14 cellular contexts compared by ENCODE assay signal in the genomic region with DNA sequence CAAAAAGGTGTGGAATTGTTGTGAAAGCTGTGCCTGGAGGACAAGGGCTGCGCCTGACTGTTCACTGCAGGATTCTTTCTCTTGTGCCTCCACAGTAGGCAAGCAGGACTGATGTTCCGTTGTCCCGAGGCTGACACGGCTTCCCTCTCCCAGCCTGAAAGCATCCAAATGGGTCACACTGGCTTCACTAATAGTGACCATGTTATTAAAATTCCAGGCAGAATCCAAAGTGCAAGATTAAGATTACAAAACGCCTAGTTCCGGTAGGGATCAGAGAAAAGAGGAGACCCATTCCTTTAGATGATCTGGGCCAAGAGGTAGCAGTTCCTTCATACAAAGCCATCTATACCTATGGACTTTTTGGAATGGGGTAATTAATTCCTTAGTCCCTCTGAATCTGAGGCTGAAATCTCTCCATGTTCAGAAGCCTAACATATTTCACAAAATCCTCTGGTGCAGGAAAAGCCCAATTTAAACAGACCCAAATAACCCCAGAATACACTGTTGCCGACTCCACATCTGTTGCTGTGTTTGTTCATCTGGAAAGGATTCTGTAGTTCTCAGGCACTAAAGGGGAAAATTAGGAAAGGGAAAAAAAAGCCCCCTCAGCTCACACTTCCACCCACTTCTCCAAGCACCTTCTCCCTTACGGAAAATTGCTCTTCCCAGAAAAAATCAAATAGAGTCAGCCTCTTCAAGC.
"Had no signal": no experiment of that assay in that cellular context is flagged by ENCODE, and none has a peak within 500 bp of the region (broad histone marks: within the 10 kb centered on the region; RNA-seq: fewer than 3 reads in every experiment).

No MANE protein-coding gene starts in this region.

- H3K4me1 ChIP-seq: foreskin keratinocyte, left lung had no signal

- H3K27me3 ChIP-seq: brain microvascular endothelial cell, foreskin keratinocyte, left lung had no signal

- H3K9ac ChIP-seq: SK-N-SH had no signal

- H3K4me3 ChIP-seq: left lung, skin epidermis had no signal

- H3K27ac ChIP-seq: brain microvascular endothelial cell, foreskin keratinocyte, left lung, skin epidermis had no signal

- ATAC-seq: effector memory CD8-positive, alpha-beta T cell; foreskin keratinocyte; left lung; stimulated activated naive B cell treated with anti-CD40 and anti-IgM and Interleukin-4, amounts not matched to agents 10 μg/mL and 1 μg/mL and 100 μg/mL, for 72 hours; T-cell had no signal

- DNase-seq: activated naive CD4-positive, alpha-beta T cell treated with Interleukin-2 at 50 U/mL for 16 hours; anterior cingulate cortex; brain microvascular endothelial cell; cerebellar nuclear complex; effector memory CD8-positive, alpha-beta T cell; foreskin keratinocyte; left lung; SK-N-SH; stimulated activated CD4-positive, alpha-beta T cell treated with anti-CD3 and anti-CD28 coated beads, Interleukin-15, amount 100 ng/mL, for 24 hours; stimulated activated CD4-positive, alpha-beta T cell treated with anti-CD3 and anti-CD28 coated beads, Interleukin-4, amount 100 ng/mL, for 1 hour; stimulated activated naive B cell treated with anti-CD40 and anti-IgM and Interleukin-4, amounts not matched to agents 10 μg/mL and 1 μg/mL and 100 μg/mL, for 72 hours; T-cell; T-helper 9 cell had no signal

- H3K9me3 ChIP-seq: left lung, SK-N-SH had no signal

- H3K36me3 ChIP-seq: brain microvascular endothelial cell, left lung had no signal

- H3K4me2 ChIP-seq: SK-N-SH had no signal
